In the genomic region with DNA sequence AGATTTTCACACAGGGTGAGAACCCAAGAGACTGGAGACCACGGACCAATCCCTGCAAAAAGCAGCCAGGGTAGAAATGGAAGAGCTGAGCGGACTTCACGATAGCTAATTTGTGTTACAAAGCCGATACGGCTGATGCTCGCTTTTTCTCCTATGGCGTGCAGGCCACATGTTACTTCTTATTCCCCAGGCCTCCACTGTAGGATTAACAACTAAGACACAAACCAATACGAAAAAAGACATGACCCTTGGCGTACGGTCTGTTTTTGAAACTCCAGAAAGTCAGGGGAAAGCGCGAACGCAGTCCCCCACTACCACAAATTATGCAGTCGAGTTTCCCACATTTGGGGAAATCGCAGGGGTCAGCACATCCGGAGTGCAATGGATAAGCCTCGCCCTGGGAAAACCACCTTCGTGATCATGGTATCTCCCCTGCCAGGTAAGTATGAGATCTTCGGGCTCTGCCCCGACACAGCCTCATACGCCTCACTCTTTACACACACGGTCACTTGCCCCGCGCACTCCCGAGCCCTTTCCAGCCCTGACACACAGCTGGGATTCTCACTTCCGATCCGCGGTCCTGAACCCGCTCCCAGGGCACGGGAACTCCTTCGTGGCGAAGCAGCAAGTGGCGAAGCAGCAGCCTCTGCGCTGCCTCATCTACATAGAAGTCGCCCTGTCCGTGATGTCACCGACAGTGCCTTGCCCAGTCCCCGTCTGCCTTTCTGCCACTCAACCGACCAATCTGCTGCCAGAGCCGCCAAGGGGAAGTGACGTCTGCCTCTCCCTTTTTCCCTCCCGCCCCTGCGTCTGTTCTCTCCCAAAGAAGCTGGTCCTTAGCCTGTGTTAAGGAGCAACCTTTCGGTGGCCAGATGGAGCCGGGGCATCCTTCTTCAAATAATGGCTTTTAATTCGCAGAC, we compare ENCODE assay signal across 8 cellular contexts. TPM values are rescaled to one million over a fixed set of nuclear protein-coding genes. Genes with fewer than 3 reads are reported as not detected.
DNase-seq lines count a peak whose midpoint lies in the region; ATAC-seq, FAIRE-seq and TF ChIP-seq lines count a peak whose summit lies in the region.
"Not testable (repeated sequence)": the region's sequence is repeated elsewhere in the genome, so short reads cannot be mapped to it uniquely, and the experiment has no call there.
"Had no signal": no experiment of that assay in that cellular context is flagged by ENCODE, and none has a peak within 500 bp of the region (broad histone marks: within the 10 kb centered on the region; RNA-seq: fewer than 3 reads in every experiment).

RNU1-3 (minus strand) TSS at position 447 of the 920 bp plus-strand sequence.

- TF ChIP-seq POLR2A in IMR-90 (IDR thresholded peaks at IDR 0.05; ENCODE audit: low read depth, low read length): not testable (repeated sequence)

- H3K27me3 ChIP-seq in IMR-90 (ENCODE audit: control insufficient read depth, insufficient read depth, low read length): not testable (repeated sequence)

- H3K36me3 Mint-ChIP-seq in activated T-helper 17 cell treated with anti-CD3 and anti-CD28 coated beads, Interleukin-2, amount 50 U/mL, for 72 hours (ENCODE audit: low read depth); naive B cell: not testable (repeated sequence)

- not testable (repeated sequence) for H3K79me1 ChIP-seq in IMR-90 (ENCODE audit: low read depth in 1 of 2, low read length in 2 of 2)

- H3K4me3 Mint-ChIP-seq in activated T-helper 17 cell treated with anti-CD3 and anti-CD28 coated beads, Interleukin-2, amount 50 U/mL, for 72 hours; naive B cell: not testable (repeated sequence)

- H3K14ac ChIP-seq in IMR-90 (replicated peaks; ENCODE audit: low read depth, low read length): not testable (repeated sequence)

- not testable (repeated sequence) for H3K9me3 ChIP-seq in IMR-90 (ENCODE audit: control insufficient read depth, insufficient read depth, low read length)

- H3K56ac ChIP-seq in IMR-90 (ENCODE audit: extremely low read depth, insufficient read depth, low read length): not testable (repeated sequence)

- H4K8ac ChIP-seq in IMR-90 (ENCODE audit: low read depth in 2 of 2, low read length in 2 of 2): not testable (repeated sequence)

- not testable (repeated sequence) for TF ChIP-seq RAD21 in IMR-90 (IDR thresholded peaks at IDR 0.05; ENCODE audit: low read length)

- intact Hi-C loops in IMR-90 (cut with micrococcal nuclease): not testable (repeated sequence)

- H3K36me3 ChIP-seq in IMR-90 (ENCODE audit: control insufficient read depth, insufficient read depth, low read length): not testable (repeated sequence)

- not testable (repeated sequence) for H2AFZ ChIP-seq in IMR-90 (replicated peaks; ENCODE audit: low read length, poor library complexity)

- BruUV-seq in IMR-90 (replicated peaks; lab: Mats Ljungman, UMichigan): TSS peak; percentile 99

- H3K23ac ChIP-seq in IMR-90 (ENCODE audit: low read depth, low read length): not testable (repeated sequence)

- ATAC-seq in GM18873 (IDR thresholded peaks at IDR 0.05; ENCODE audit: low FRiP score, unreplicated experiment) (peak; percentile 98), GM21576 (IDR thresholded peaks at IDR 0.05; ENCODE audit: unreplicated experiment) (peak; percentile 96), HG02981 (IDR thresholded peaks at IDR 0.05; ENCODE audit: unreplicated experiment) (peak; percentile 99), IMR-90 (ENCODE audit: low read depth) (peak; percentile 100), naive B cell (ENCODE audit: low read depth in 2 of 2) (peak; percentile 96 to 98)
- peak; percentile 100 for ATAC-seq in activated T-helper 17 cell treated with anti-CD3 and anti-CD28 coated beads, Interleukin-2, amount 50 U/mL, for 72 hours (replicated peaks)

- in situ Hi-C loops in IMR-90 (cut with MboI; ENCODE audit: low sequenced_read_pairs): not testable (repeated sequence)

- not testable (repeated sequence) for H2AK9ac ChIP-seq in IMR-90 (replicated peaks; ENCODE audit: low read depth, low read length, poor library complexity)

- not testable (repeated sequence) for DNase-seq in IMR-90; frontal cortex (ENCODE audit: low spot score in 2 of 2); naive B cell

- CTCF ChIA-PET in IMR-90 (lab: Yijun Ruan, JAX): not testable (repeated sequence)

- H3K9me3 Mint-ChIP-seq in activated T-helper 17 cell treated with anti-CD3 and anti-CD28 coated beads, Interleukin-2, amount 50 U/mL, for 72 hours; naive B cell: not testable (repeated sequence)

- not testable (repeated sequence) for H2AK5ac ChIP-seq in IMR-90 (ENCODE audit: low read depth, low read length)

- H4K5ac ChIP-seq in IMR-90 (ENCODE audit: low read depth, low read length): not testable (repeated sequence)

- H3K18ac ChIP-seq in IMR-90 (ENCODE audit: low read depth, low read length): not testable (repeated sequence)

- not testable (repeated sequence) for H3K4ac ChIP-seq in IMR-90 (ENCODE audit: low read depth, low read length)

- not testable (repeated sequence) for H3K27ac ChIP-seq in IMR-90 (ENCODE audit: insufficient read depth, low read length)

- no CpG with 5 or more reads among the region's 46 CpGs for WGBS in IMR-90 (ENCODE audit: extremely low coverage in 2 of 2, insufficient read length in 1 of 2), 2 experiments

- TF ChIP-seq CTCF in IMR-90 (conservative IDR thresholded peaks at IDR 0.05; ENCODE audit: low read depth, low read length): not testable (repeated sequence)

- not testable (repeated sequence) for H2BK20ac ChIP-seq in IMR-90 (ENCODE audit: low read depth, low read length)

- POLR2A ChIA-PET in IMR-90 (lab: Charles Lee; ENCODE audit: unreplicated experiment): not testable (repeated sequence)

- not testable (repeated sequence) for H4K20me1 ChIP-seq in IMR-90 (ENCODE audit: insufficient read depth, low read length)

- not testable (repeated sequence) for H3K9ac ChIP-seq in IMR-90 (ENCODE audit: low read depth, low read length)

- dilution Hi-C loops in IMR-90 (cut with HindIII; ENCODE audit: low sequenced_read_pairs, unreplicated experiment): not testable (repeated sequence)

- not testable (repeated sequence) for H3K4me1 ChIP-seq in IMR-90 (ENCODE audit: control insufficient read depth, insufficient read depth, low read length)

- H3K4me3 ChIP-seq in IMR-90 (ENCODE audit: insufficient read depth, low read depth, low read length): not testable (repeated sequence)

- H4K91ac ChIP-seq in IMR-90 (ENCODE audit: insufficient read depth, low read depth, low read length): not testable (repeated sequence)

- peak; percentile 98 for FAIRE-seq in frontal cortex (lab: Jason Lieb, UNC)

- not testable (repeated sequence) for H3K27me3 Mint-ChIP-seq in activated T-helper 17 cell treated with anti-CD3 and anti-CD28 coated beads, Interleukin-2, amount 50 U/mL, for 72 hours; naive B cell

- not testable (repeated sequence) for H3K9me1 ChIP-seq in IMR-90 (ENCODE audit: insufficient read depth, low read length)

- not testable (repeated sequence) for H2BK120ac ChIP-seq in IMR-90 (ENCODE audit: low read depth, low read length)

- H3K4me2 ChIP-seq in IMR-90 (ENCODE audit: low read depth, low read length): not testable (repeated sequence)

- not testable (repeated sequence) for H2BK5ac ChIP-seq in IMR-90 (ENCODE audit: low read depth, low read length, poor library complexity, severe bottlenecking)

- H3K27ac Mint-ChIP-seq in activated T-helper 17 cell treated with anti-CD3 and anti-CD28 coated beads, Interleukin-2, amount 50 U/mL, for 72 hours; naive B cell: not testable (repeated sequence)

- H3K4me1 Mint-ChIP-seq in activated T-helper 17 cell treated with anti-CD3 and anti-CD28 coated beads, Interleukin-2, amount 50 U/mL, for 72 hours; naive B cell: not testable (repeated sequence)

- not testable (repeated sequence) for H2BK15ac ChIP-seq in IMR-90 (ENCODE audit: low read depth, low read length)

RNA-seq across cellular contexts. Expression of gene RNU1-3, which starts in this region (rescaled TPM):
- total RNA-seq in IMR-90 (2012; rRNA removed): under 0.01 TPM in 2 replicates
- polyA plus RNA-seq in IMR-90 (2012; rRNA removed): not detected in 2 replicates
- not detected in 2 replicates for polyA plus RNA-seq in IMR-90 (2012; cell fraction: cytosol; rRNA removed)
- polyA plus RNA-seq in IMR-90 (2012; cell fraction: nucleus; rRNA removed; ENCODE audit: low replicate concordance): not detected in 2 replicates
- 1,000 to 10,000 TPM; 1,202 to 2,371 TPM for total RNA-seq in activated T-helper 17 cell treated with anti-CD3 and anti-CD28 coated beads, Interleukin-2, amount 50 U/mL, for 72 hours
- under 0.01 TPM for total RNA-seq in frontal cortex
- 10 to 100 TPM in 4 of 6 donors, not detected in 2; 27.4 to 56.9 (median 45.9) TPM for polyA plus RNA-seq in naive B cell (ENCODE audit: low read depth in 6 of 6)
- polyA plus RNA-seq: hepatocyte had no signal

Comparison
In these comparisons a context has a peak if more than half of its experiments do, and no peak if none do; other contexts are left out.
1. RNA of gene RNU1-3 (total RNA-seq): 1,202 to 2,371 TPM in activated T-helper 17 cell treated with anti-CD3 and anti-CD28 coated beads, Interleukin-2, amount 50 U/mL, for 72 hours; under 0.01 TPM in IMR-90 and under 0.01 TPM in frontal cortex (single experiment); every median in the first group is over 1,000 times any median in the second.
2. Peak in ATAC-seq in IMR-90; RNA of the gene not detected or under 1 TPM.
3. Peak in every context shown above with its lines, with median percentiles within 50 percentile points of each other: ATAC-seq.